Comparison of ENCODE assay signal across 19 cellular contexts in genomic region chr6:123503619-123504018, GRCh38.
"Had no signal": no experiment of that assay in that cellular context is flagged by ENCODE, and none has a peak within 500 bp of the region (broad histone marks: within the 10 kb centered on the region; RNA-seq: fewer than 3 reads in every experiment).

No MANE protein-coding gene starts in this region.

- H3K4me3 ChIP-seq: esophagus muscularis mucosa, gastroesophageal sphincter, left ventricle myocardium inferior, lung, right atrium auricular region, sigmoid colon, skin epidermis had no signal

- H3K27me3 ChIP-seq: esophagus muscularis mucosa, gastroesophageal sphincter, right atrium auricular region, sigmoid colon had no signal

- H2AFZ ChIP-seq: parathyroid adenoma had no signal

- H3K27ac ChIP-seq: epithelial cell of prostate, esophagus muscularis mucosa, gastroesophageal sphincter, left ventricle myocardium inferior, parathyroid adenoma, right atrium auricular region, sigmoid colon, skin epidermis had no signal

- H3K4me1 Mint-ChIP-seq: immature natural killer cell had no signal

- DNase-seq: effector memory CD8-positive, alpha-beta T cell; immature natural killer cell; left cardiac atrium; left ventricle myocardium inferior; mesenchymal stem cell; midbrain; sigmoid colon; stimulated activated CD4-positive, alpha-beta T cell treated with anti-CD3 and anti-CD28 coated beads, Interleukin-12 subunit alpha, Interleukin-12 subunit beta, amount 100 ng/mL, for 4 hours; stimulated activated naive CD4-positive, alpha-beta T cell treated with Interleukin-2 at 50 U/mL for 16 hours had no signal

- H3K4me3 Mint-ChIP-seq: dendritic cell treated with granulocyte-macrophage colony-stimulating factor and Interleukin-4, amounts not matched to agents 40 ng/mL and 50 ng/mL, for 4 days; effector memory CD8-positive, alpha-beta T cell; immature natural killer cell; natural killer cell treated with Interleukin-12 subunit alpha and Interleukin-12 subunit beta and Interleukin-15 and Interleukin-18, amount 100 ng/mL, for 72 hours; type B pancreatic cell had no signal

- H3K27ac Mint-ChIP-seq: dendritic cell treated with granulocyte-macrophage colony-stimulating factor and Interleukin-4, amounts not matched to agents 40 ng/mL and 50 ng/mL, for 4 days; effector memory CD8-positive, alpha-beta T cell; immature natural killer cell; natural killer cell treated with Interleukin-12 subunit alpha and Interleukin-12 subunit beta and Interleukin-15 and Interleukin-18, amount 100 ng/mL, for 72 hours; type B pancreatic cell had no signal

- H3K36me3 Mint-ChIP-seq: immature natural killer cell; natural killer cell treated with Interleukin-12 subunit alpha and Interleukin-12 subunit beta and Interleukin-15 and Interleukin-18, amount 100 ng/mL, for 72 hours; type B pancreatic cell had no signal

- H3K27me3 Mint-ChIP-seq: dendritic cell treated with granulocyte-macrophage colony-stimulating factor and Interleukin-4, amounts not matched to agents 40 ng/mL and 50 ng/mL, for 4 days; effector memory CD8-positive, alpha-beta T cell; natural killer cell treated with Interleukin-12 subunit alpha and Interleukin-12 subunit beta and Interleukin-15 and Interleukin-18, amount 100 ng/mL, for 72 hours; type B pancreatic cell had no signal

- H3K36me3 ChIP-seq: esophagus muscularis mucosa, gastroesophageal sphincter, left ventricle myocardium inferior, right atrium auricular region, sigmoid colon had no signal

- H3K4me1 ChIP-seq: esophagus muscularis mucosa, gastroesophageal sphincter, left ventricle myocardium inferior, right atrium auricular region had no signal

- H3K9me3 ChIP-seq: esophagus muscularis mucosa, gastroesophageal sphincter, left ventricle myocardium inferior, right atrium auricular region, sigmoid colon had no signal

- H3K9me3 Mint-ChIP-seq: dendritic cell treated with granulocyte-macrophage colony-stimulating factor and Interleukin-4, amounts not matched to agents 40 ng/mL and 50 ng/mL, for 4 days; type B pancreatic cell had no signal

- H3K9ac ChIP-seq: parathyroid adenoma had no signal
